In genomic region chr4:144518181-144518895, GRCh38 we compare ENCODE assay signal across 34 cellular contexts.
A peak's percentile ranks its signal among the peaks of the same experiment; 100 is the strongest.
DNase-seq lines count a peak whose midpoint lies in the region; ATAC-seq and TF ChIP-seq lines count a peak whose summit lies in the region.
"Had no signal": no experiment of that assay in that cellular context is flagged by ENCODE, and none has a peak within 500 bp of the region (broad histone marks: within the 10 kb centered on the region; RNA-seq: fewer than 3 reads in every experiment).

No MANE protein-coding gene starts in this region.

- H3K4me3 ChIP-seq in HEK293 (ENCODE audit: low read depth, low read length) (no peak overlapping the region), lung (no peak overlapping the region), lower leg skin (ENCODE audit: low read depth, poor library complexity, severe bottlenecking) (no peak overlapping the region)
- H3K4me3 ChIP-seq: BLaER1 treated with 17β-estradiol and CSF1 and Interleukin-3, amounts not matched to agents 10 nM and 100 nM; esophagus squamous epithelium; GM12878; GM23248; Peyer's patch; psoas muscle; testis; vagina had no signal

- 61 to 63% methylated on average over 8 of the region's 8 CpGs for WGBS in lung, 2 donors
- 68 to 70% methylated on average over 8 of the region's 8 CpGs for WGBS in lower leg skin, 2 donors

- POLR2A ChIA-PET in HEK293 (lab: Yijun Ruan, JAX), result no interaction called here

- H3K27me3 ChIP-seq in lung (ENCODE audit: control insufficient read depth, insufficient read depth), result no peaks in the 10 kb centered on the region
- H3K27me3 ChIP-seq: BLaER1 treated with 17β-estradiol and CSF1 and Interleukin-3, amounts not matched to agents 10 nM and 100 nM; esophagus squamous epithelium; Peyer's patch; testis; vagina had no signal

- no peak overlapping the region for H3K4me3 Mint-ChIP-seq in chondrocyte (ENCODE audit: unreplicated experiment)
- H3K4me3 Mint-ChIP-seq: activated naive CD4-positive, alpha-beta T cell treated with anti-CD3 and anti-CD28 coated beads, Interleukin-2, amount 10 ng/mL, durations not matched to agents 7 days and 5 days; dendritic cell treated with granulocyte-macrophage colony-stimulating factor and Interleukin-4, amounts not matched to agents 40 ng/mL and 50 ng/mL, for 4 days; IgD-negative memory B cell; mesothelial cell of epicardium; naive B cell; T-cell had no signal

- H3K36me3 Mint-ChIP-seq in chondrocyte (ENCODE audit: low read depth), result no peaks in the 10 kb centered on the region
- H3K36me3 Mint-ChIP-seq: activated naive CD4-positive, alpha-beta T cell treated with anti-CD3 and anti-CD28 coated beads, Interleukin-2, amount 10 ng/mL, durations not matched to agents 7 days and 5 days; IgD-negative memory B cell; mesothelial cell of epicardium; naive B cell; T-cell had no signal

- no peak overlapping the region for H3K27ac ChIP-seq in HEK293 (ENCODE audit: extremely low read depth, low read depth, low read length)
- H3K27ac ChIP-seq in lung (ENCODE audit: low read depth in 1 of 2, low read length in 1 of 2), result no peak overlapping the region
- H3K27ac ChIP-seq in caudate nucleus (ENCODE audit: low read depth, low read length), result no peak overlapping the region
- H3K27ac ChIP-seq: BLaER1 treated with 17β-estradiol and CSF1 and Interleukin-3, amounts not matched to agents 10 nM and 100 nM; esophagus squamous epithelium; GM23248; Peyer's patch; psoas muscle; testis; vagina had no signal

- TF ChIP-seq CTCF in HEK293 (tag by site-specific recombination; IDR thresholded peaks at IDR 0.05) (no peak), lung (IDR thresholded peaks at IDR 0.05; ENCODE audit: control extremely low read depth, extremely low read depth) (no peak), chondrocyte (IDR thresholded peaks at IDR 0.05) (no peak), lower leg skin (IDR thresholded peaks at IDR 0.05) (no peak)

- H3K27me3 Mint-ChIP-seq in chondrocyte (ENCODE audit: low read depth), result peaks cover 1% of the 10 kb centered on the region
- H3K27me3 Mint-ChIP-seq: activated naive CD4-positive, alpha-beta T cell treated with anti-CD3 and anti-CD28 coated beads, Interleukin-2, amount 10 ng/mL, durations not matched to agents 7 days and 5 days; dendritic cell treated with granulocyte-macrophage colony-stimulating factor and Interleukin-4, amounts not matched to agents 40 ng/mL and 50 ng/mL, for 4 days; IgD-negative memory B cell; T-cell had no signal

- intact Hi-C loops in lower leg skin (cut with DNase I; ENCODE audit: low total_unique reads), result no loop called here

- TF ChIP-seq POLR2A in lower leg skin (IDR thresholded peaks at IDR 0.05), result no peak

- CTCF ChIA-PET in HEK293 (lab: Yijun Ruan, JAX), result interaction anchor here (0.6 kb wide), 1 partner anchor 56 kb away, joined by 4 read pairs; no protein-coding TSS in a partner anchor

- DNase-seq in EH (ENCODE audit: low read depth) (peak; percentile 1), amniotic epithelial cell (ENCODE audit: low read depth) (peak; percentile 86), lung (ENCODE audit: low spot score) (no peak), caudate nucleus (lab: John Stamatoyannopoulos, UW) (no peak), chondrocyte (ENCODE audit: low spot score) (no peak), lower leg skin (ENCODE audit: low spot score in 2 of 2) (no peak)
- DNase-seq: activated CD4-positive, alpha-beta T cell treated with anti-CD3 and anti-CD28 coated beads, Interleukin-2, amount 50 U/mL, for 48 hours; activated CD8-positive, alpha-beta memory T cell treated with anti-CD3 and anti-CD28 coated beads, Interleukin-2, amount 50 U/mL, for 4 hours; activated naive CD4-positive, alpha-beta T cell treated with anti-CD3 and anti-CD28 coated beads, Interleukin-2, amount 10 ng/mL, durations not matched to agents 7 days and 5 days; amniotic stem cell; central memory CD4-positive, alpha-beta T cell; DMS79 treated with DMSO at 0.1 percent for 48 hours; esophagus squamous epithelium; GM23248; naive B cell; NCI-H1048; NCI-H2029; NCI-H446 treated with DMSO at 0.1 percent for 48 hours; occipital lobe; Peyer's patch; psoas muscle; stimulated activated naive CD4-positive, alpha-beta T cell treated with Interleukin-2 at 50 U/mL for 16 hours; T-cell; testis had no signal

- ATAC-seq in lung (ENCODE audit: insufficient read depth, low FRiP score) (peak; percentile 27), HG03095 (IDR thresholded peaks at IDR 0.05; ENCODE audit: unreplicated experiment) (no peak)
- ATAC-seq: GM12878, left lobe of liver, psoas muscle, T-cell had no signal

- H3K27ac Mint-ChIP-seq in chondrocyte (ENCODE audit: unreplicated experiment), result no peak overlapping the region
- H3K27ac Mint-ChIP-seq: activated naive CD4-positive, alpha-beta T cell treated with anti-CD3 and anti-CD28 coated beads, Interleukin-2, amount 10 ng/mL, durations not matched to agents 7 days and 5 days; dendritic cell treated with granulocyte-macrophage colony-stimulating factor and Interleukin-4, amounts not matched to agents 40 ng/mL and 50 ng/mL, for 4 days; IgD-negative memory B cell; mesothelial cell of epicardium; naive B cell; T-cell had no signal

- H3K36me3 ChIP-seq in HEK293 (ENCODE audit: control insufficient read depth in 2 of 2, insufficient read depth in 1 of 2, low read length in 2 of 2) (no peaks in the 10 kb centered on the region), lung (ENCODE audit: control insufficient read depth in 2 of 2, insufficient read depth in 2 of 2, low read length in 2 of 2) (no peaks in the 10 kb centered on the region)
- H3K36me3 ChIP-seq: BLaER1 treated with 17β-estradiol and CSF1 and Interleukin-3, amounts not matched to agents 10 nM and 100 nM; esophagus squamous epithelium; Peyer's patch; vagina had no signal

- H3K9me3 ChIP-seq in HEK293 (ENCODE audit: control insufficient read depth, insufficient read depth, low read depth, low read length) (no peaks in the 10 kb centered on the region), lung (ENCODE audit: control insufficient read depth in 2 of 2, insufficient read depth in 1 of 2, low read length in 1 of 2) (no peaks in the 10 kb centered on the region)
- H3K9me3 ChIP-seq: Caco-2, esophagus squamous epithelium, Peyer's patch, psoas muscle, testis, vagina had no signal

- peaks cover 4% of the 10 kb centered on the region for H3K9me3 Mint-ChIP-seq in chondrocyte (ENCODE audit: low read depth)
- H3K9me3 Mint-ChIP-seq: activated naive CD4-positive, alpha-beta T cell treated with anti-CD3 and anti-CD28 coated beads, Interleukin-2, amount 10 ng/mL, durations not matched to agents 7 days and 5 days; dendritic cell treated with granulocyte-macrophage colony-stimulating factor and Interleukin-4, amounts not matched to agents 40 ng/mL and 50 ng/mL, for 4 days had no signal

- peaks cover 17% of the 10 kb centered on the region for H3K4me1 Mint-ChIP-seq in chondrocyte (ENCODE audit: low read depth)
- H3K4me1 Mint-ChIP-seq: activated naive CD4-positive, alpha-beta T cell treated with anti-CD3 and anti-CD28 coated beads, Interleukin-2, amount 10 ng/mL, durations not matched to agents 7 days and 5 days; IgD-negative memory B cell; naive B cell; T-cell had no signal

- H3K4me1 ChIP-seq in HEK293 (ENCODE audit: control insufficient read depth, insufficient read depth, low read length), result no peaks in the 10 kb centered on the region
- no peaks in the 10 kb centered on the region for H3K4me1 ChIP-seq in lung (ENCODE audit: control insufficient read depth in 2 of 2, insufficient read depth in 2 of 2, low read length in 2 of 2)
- H3K4me1 ChIP-seq: BLaER1 treated with 17β-estradiol and CSF1 and Interleukin-3, amounts not matched to agents 10 nM and 100 nM; esophagus squamous epithelium; Peyer's patch; psoas muscle; testis; vagina had no signal

TF ChIP-seq in HEK293, 187 proteins besides CTCF, POLR2A, EP300 and RAD21 (continues in another document):
- TF ChIP-seq ZIC2 (tag by site-specific recombination; IDR thresholded peaks at IDR 0.05) (peak; percentile 12; the same call in 1 of the 2 replicates), ZNF274 (IDR thresholded peaks at IDR 0.05; ENCODE audit: low read length) (no peak), ZNF274 (tag by site-specific recombination; IDR thresholded peaks at IDR 0.05; ENCODE audit: borderline replicate concordance) (no peak), ZNF248 (tag by site-specific recombination; IDR thresholded peaks at IDR 0.05) (no peak), ZNF843 (tag by site-specific recombination; IDR thresholded peaks at IDR 0.05) (no peak), ZNF529 (tag by site-specific recombination; IDR thresholded peaks at IDR 0.05; ENCODE audit: insufficient replicate concordance) (no peak)
- TF ChIP-seq, protein P1, sequence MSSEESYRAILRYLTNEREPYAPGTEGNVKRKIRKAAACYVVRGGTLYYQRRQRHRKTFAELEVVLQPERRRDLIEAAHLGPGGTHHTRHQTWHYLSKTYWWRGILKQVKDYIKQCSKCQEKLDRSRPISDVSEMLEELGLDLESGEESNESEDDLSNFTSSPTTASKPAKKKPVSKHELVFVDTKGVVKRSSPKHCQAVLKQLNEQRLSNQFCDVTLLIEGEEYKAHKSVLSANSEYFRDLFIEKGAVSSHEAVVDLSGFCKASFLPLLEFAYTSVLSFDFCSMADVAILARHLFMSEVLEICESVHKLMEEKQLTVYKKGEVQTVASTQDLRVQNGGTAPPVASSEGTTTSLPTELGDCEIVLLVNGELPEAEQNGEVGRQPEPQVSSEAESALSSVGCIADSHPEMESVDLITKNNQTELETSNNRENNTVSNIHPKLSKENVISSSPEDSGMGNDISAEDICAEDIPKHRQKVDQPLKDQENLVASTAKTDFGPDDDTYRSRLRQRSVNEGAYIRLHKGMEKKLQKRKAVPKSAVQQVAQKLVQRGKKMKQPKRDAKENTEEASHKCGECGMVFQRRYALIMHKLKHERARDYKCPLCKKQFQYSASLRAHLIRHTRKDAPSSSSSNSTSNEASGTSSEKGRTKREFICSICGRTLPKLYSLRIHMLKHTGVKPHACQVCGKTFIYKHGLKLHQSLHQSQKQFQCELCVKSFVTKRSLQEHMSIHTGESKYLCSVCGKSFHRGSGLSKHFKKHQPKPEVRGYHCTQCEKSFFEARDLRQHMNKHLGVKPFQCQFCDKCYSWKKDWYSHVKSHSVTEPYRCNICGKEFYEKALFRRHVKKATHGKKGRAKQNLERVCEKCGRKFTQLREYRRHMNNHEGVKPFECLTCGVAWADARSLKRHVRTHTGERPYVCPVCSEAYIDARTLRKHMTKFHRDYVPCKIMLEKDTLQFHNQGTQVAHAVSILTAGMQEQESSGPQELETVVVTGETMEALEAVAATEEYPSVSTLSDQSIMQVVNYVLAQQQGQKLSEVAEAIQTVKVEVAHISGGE (tag by site-specific recombination; conservative IDR thresholded peaks at IDR 0.05; ENCODE audit: low read depth), result no peak

Comparison
In these comparisons a context has a peak if more than half of its experiments do, and no peak if none do; other contexts are left out.
1. DNase-seq: peak in EH (single experiment) and amniotic epithelial cell (single experiment); none in lung (single experiment), caudate nucleus (0 of 61), chondrocyte (single experiment) and lower leg skin (0 of 2).